In the genomic region with DNA sequence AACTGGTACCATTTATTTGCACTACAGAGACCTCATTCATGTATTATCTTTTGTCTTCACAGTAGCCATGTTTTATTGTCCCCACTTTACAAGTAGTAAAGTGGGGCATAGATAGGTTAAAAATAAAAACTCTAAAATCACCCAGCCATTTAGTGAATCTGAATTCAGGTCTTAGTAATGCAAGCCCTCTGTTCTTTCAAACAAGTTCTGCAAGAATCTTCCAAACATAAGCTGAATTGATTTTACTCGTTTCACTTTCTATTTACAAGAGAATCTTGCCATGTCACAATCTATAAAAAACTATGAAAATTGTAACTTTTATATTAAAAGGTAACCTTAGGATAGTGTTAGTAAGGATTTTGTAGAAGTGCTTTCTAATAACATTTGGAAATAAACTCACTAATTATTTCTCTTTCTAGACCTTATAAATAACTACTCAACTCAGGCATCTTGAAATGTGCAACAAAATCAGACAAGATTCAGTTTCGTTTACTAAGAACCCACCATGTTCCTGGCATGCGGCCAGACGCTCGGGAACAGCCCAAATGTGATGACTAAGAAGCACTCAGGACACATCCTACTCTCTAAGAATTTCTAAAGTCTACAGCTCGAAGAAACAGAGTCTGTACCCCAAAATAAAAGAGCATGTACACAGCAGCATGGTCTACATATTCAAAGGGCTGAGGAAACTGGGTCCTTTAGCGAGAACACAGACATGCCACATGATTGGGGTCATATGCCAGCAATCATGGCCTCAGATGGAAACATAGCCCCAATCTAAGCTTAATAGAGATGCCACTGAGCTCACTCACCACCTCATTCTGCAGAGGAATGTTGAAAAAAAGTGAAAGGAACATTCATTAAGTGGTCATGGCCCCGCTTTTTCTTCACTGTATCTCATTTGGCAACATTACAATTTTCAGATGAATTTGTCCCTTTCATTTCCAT, we compare ENCODE assay signal across 8 cellular contexts.
DNase-seq lines count a peak whose midpoint lies in the region; ATAC-seq and TF ChIP-seq lines count a peak whose summit lies in the region.

No MANE protein-coding gene starts in this region.

- intact Hi-C loops in heart right ventricle (cut with DNase I), result no loop called here

- TF ChIP-seq CTCF in MM.1S (IDR thresholded peaks at IDR 0.05; ENCODE audit: low read length), result no peak
- TF ChIP-seq CTCF in heart right ventricle (IDR thresholded peaks at IDR 0.05), result no peak
- TF ChIP-seq CTCF in suprapubic skin (IDR thresholded peaks at IDR 0.05), result no peak

- H3K4me3 Mint-ChIP-seq in activated T-cell treated with anti-CD3 and anti-CD28 coated beads, Interleukin-2, amount 50 U/mL, for 24 hours, result peak overlapping the region; percentile 68

- no peaks in the 10 kb centered on the region for H3K27me3 ChIP-seq in GM23248 (replicated peaks; ENCODE audit: insufficient read depth)
- no peaks in the 10 kb centered on the region for H3K27me3 ChIP-seq in MM.1S (replicated peaks; ENCODE audit: insufficient read depth, low read length)
- H3K27me3 ChIP-seq in heart right ventricle, result no peaks in the 10 kb centered on the region
- no peaks in the 10 kb centered on the region for H3K27me3 ChIP-seq in suprapubic skin

- H3K4me3 ChIP-seq in GM23248 (0 out of 2 replicates have a peak overlapping the region, but pooled peaks have one; percentile 6), MM.1S (ENCODE audit: low read length) (peak overlapping the region; percentile 41), heart right ventricle (no peak overlapping the region), suprapubic skin (no peak overlapping the region)

- H3K4me1 ChIP-seq in GM23248 (ENCODE audit: insufficient read depth) (peaks cover 10% of the 10 kb centered on the region), MM.1S (ENCODE audit: low read length) (peaks cover 14% of the 10 kb centered on the region), heart right ventricle (no peaks in the 10 kb centered on the region), suprapubic skin (no peaks in the 10 kb centered on the region)

- H3F3A ChIP-seq in GM23248 (ENCODE audit: insufficient read depth), result no peaks in the 10 kb centered on the region
- H3F3A ChIP-seq in MM.1S (ENCODE audit: insufficient read depth, low read length), result peaks cover 17% of the 10 kb centered on the region

- H3K27me3 Mint-ChIP-seq in activated T-cell treated with anti-CD3 and anti-CD28 coated beads, Interleukin-2, amount 50 U/mL, for 24 hours, result no peaks in the 10 kb centered on the region

- TF ChIP-seq EP300 in suprapubic skin (IDR thresholded peaks at IDR 0.05), result no peak

- in situ Hi-C loops in GM23248 (cut with MboI), result no loop called here

- H3K79me2 ChIP-seq in GM23248 (ENCODE audit: insufficient read depth), result no peaks in the 10 kb centered on the region
- no peaks in the 10 kb centered on the region for H3K79me2 ChIP-seq in MM.1S (ENCODE audit: low read length)

- DNase-seq in GM04504 (ENCODE audit: low read depth) (peak; percentile 30), GM23248 (peak; percentile 66), MM.1S (peak; percentile 94), heart right ventricle (peak; percentile 14 to 61), NCI-H1048 (lab: John Stamatoyannopoulos, UW) (no peak), suprapubic skin (ENCODE audit: low spot score in 2 of 2) (no peak)
- DNase-seq in activated T-cell treated with anti-CD3 and anti-CD28 coated beads, Interleukin-2, amount 50 U/mL, for 24 hours, result peak; percentile 87
- DNase-seq in stimulated activated CD8-positive, alpha-beta memory T cell treated with anti-CD3 and anti-CD28 coated beads, Interleukin-15, amount 100 ng/mL, for 48 hours (ENCODE audit: low read depth in 2 of 2), result peak; percentile 72 to 76

- H3K36me3 ChIP-seq in GM23248 (ENCODE audit: low read depth) (no peaks in the 10 kb centered on the region), MM.1S (replicated peaks; ENCODE audit: insufficient read depth, low read length) (no peaks in the 10 kb centered on the region), heart right ventricle (no peaks in the 10 kb centered on the region), suprapubic skin (no peaks in the 10 kb centered on the region)

- H3K27ac ChIP-seq in GM23248 (no peak overlapping the region), MM.1S (ENCODE audit: low read length) (peak overlapping the region; percentile 55; the same call in 1 of the 2 replicates), heart right ventricle (no peak overlapping the region), suprapubic skin (no peak overlapping the region)

- H3K9ac ChIP-seq in GM23248 (no peak overlapping the region), MM.1S (ENCODE audit: low read length) (peak overlapping the region; percentile 7; the same call in 1 of the 2 replicates)

- H3K9me3 ChIP-seq in GM23248 (ENCODE audit: low read depth) (no peaks in the 10 kb centered on the region), MM.1S (replicated peaks; ENCODE audit: insufficient read depth, low read length) (no peaks in the 10 kb centered on the region), heart right ventricle (peaks cover 0 to 16% (median 0%) of the 10 kb centered on the region in 11 donors), suprapubic skin (no peaks in the 10 kb centered on the region)

- H4K20me1 ChIP-seq in GM23248 (ENCODE audit: insufficient read depth) (no peaks in the 10 kb centered on the region), MM.1S (ENCODE audit: insufficient read depth, low read length) (no peaks in the 10 kb centered on the region)

- no peaks in the 10 kb centered on the region for H3K36me3 Mint-ChIP-seq in activated T-cell treated with anti-CD3 and anti-CD28 coated beads, Interleukin-2, amount 50 U/mL, for 24 hours (ENCODE audit: low read depth)

- WGBS in GM23248 (ENCODE audit: low coverage in 1 of 2, low lambda C conversion rate in 2 of 2, missing lambda C conversion rate in 2 of 2), 2 experiments, result 16 to 17% methylated on average over 8 of the region's 8 CpGs
- 52 to 55% methylated on average over 8 of the region's 8 CpGs for WGBS in heart right ventricle, 2 donors
- 81% methylated on average over 8 of the region's 8 CpGs for WGBS in suprapubic skin

- ATAC-seq in heart right ventricle, result no peak

- peak overlapping the region; percentile 35 for H3K4me2 ChIP-seq in GM23248 (ENCODE audit: unreplicated experiment)
- H3K4me2 ChIP-seq in MM.1S (ENCODE audit: low read depth, low read length), result peak overlapping the region; percentile 42

- H2AFZ ChIP-seq in GM23248, result no peak overlapping the region
- H2AFZ ChIP-seq in MM.1S (ENCODE audit: low read length), result peak overlapping the region; percentile 50

- H3K27ac Mint-ChIP-seq in activated T-cell treated with anti-CD3 and anti-CD28 coated beads, Interleukin-2, amount 50 U/mL, for 24 hours, result peak overlapping the region; percentile 45

- peaks cover 25% of the 10 kb centered on the region for H3K4me1 Mint-ChIP-seq in activated T-cell treated with anti-CD3 and anti-CD28 coated beads, Interleukin-2, amount 50 U/mL, for 24 hours (ENCODE audit: low read depth)

- no peaks in the 10 kb centered on the region for H3K9me2 ChIP-seq in GM23248 (ENCODE audit: insufficient read depth)
- no peaks in the 10 kb centered on the region for H3K9me2 ChIP-seq in MM.1S (replicated peaks; ENCODE audit: insufficient read depth, low read length)

- H3K9me3 Mint-ChIP-seq in activated T-cell treated with anti-CD3 and anti-CD28 coated beads, Interleukin-2, amount 50 U/mL, for 24 hours, result peaks cover 3% of the 10 kb centered on the region

- no peak for TF ChIP-seq POLR2A in suprapubic skin (IDR thresholded peaks at IDR 0.05)

Comparison
In these comparisons a context has a peak if more than half of its experiments do, and no peak if none do; other contexts are left out.
1. DNase-seq: peak in GM04504 (single experiment), GM23248 (single experiment), MM.1S (single experiment), activated T-cell treated with anti-CD3 and anti-CD28 coated beads, Interleukin-2, amount 50 U/mL, for 24 hours (single experiment), heart right ventricle (2 of 2) and stimulated activated CD8-positive, alpha-beta memory T cell treated with anti-CD3 and anti-CD28 coated beads, Interleukin-15, amount 100 ng/mL, for 48 hours (2 of 2); none in NCI-H1048 (single experiment) and suprapubic skin (0 of 2).
2. H3K4me3 ChIP-seq: peak in GM23248 (single experiment) and MM.1S (single experiment); none in heart right ventricle (0 of 10) and suprapubic skin (single experiment).